Comparison of ENCODE assay signal across 13 cellular contexts in the genomic region with DNA sequence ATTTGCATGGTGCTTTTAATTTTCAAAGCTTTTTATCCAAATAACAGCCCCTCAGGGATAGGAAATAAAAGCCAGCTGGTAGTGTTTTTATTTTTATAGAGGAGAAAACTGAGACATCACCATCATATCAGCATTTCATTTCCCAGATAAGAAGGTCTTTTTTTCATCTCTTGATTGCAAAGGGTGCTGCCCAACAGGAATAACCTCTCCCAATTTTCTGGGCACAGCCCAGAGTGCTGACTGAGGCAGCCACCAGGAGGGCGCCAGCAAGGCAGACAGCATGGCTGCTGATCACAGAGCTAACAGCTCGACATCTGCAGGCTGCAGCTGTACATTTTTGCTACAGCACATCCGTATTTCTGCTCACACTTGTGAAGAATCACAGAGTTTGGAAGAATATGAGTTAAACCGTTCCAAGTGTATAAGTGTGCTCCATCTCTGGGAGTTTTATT.
A peak's percentile ranks its signal among the peaks of the same experiment; 100 is the strongest.
DNase-seq lines count a peak whose midpoint lies in the region; ATAC-seq, FAIRE-seq and TF ChIP-seq lines count a peak whose summit lies in the region.
"Had no signal": no experiment of that assay in that cellular context is flagged by ENCODE, and none has a peak within 500 bp of the region (broad histone marks: within the 10 kb centered on the region; RNA-seq: fewer than 3 reads in every experiment).

No MANE protein-coding gene starts in this region.

- no peak overlapping the region for H3K4ac ChIP-seq in trophoblast cell (ENCODE audit: low read depth, low read length)

- H3K9me3 ChIP-seq in K562 (replicated peaks; ENCODE audit: control insufficient read depth, insufficient read depth, low read depth, low read length), result no peaks in the 10 kb centered on the region
- H3K9me3 ChIP-seq in trophoblast cell (ENCODE audit: insufficient read depth, low read depth, low read length), result no peaks in the 10 kb centered on the region

- no peaks in the 10 kb centered on the region for H3K79me1 ChIP-seq in trophoblast cell (ENCODE audit: low read length)

- H3K9ac ChIP-seq in K562 (ENCODE audit: insufficient read depth in 1 of 2, low read depth in 2 of 2, low read length in 2 of 2) (0 out of 4 replicates have a peak overlapping the region, but pooled peaks of 1 of the 2 experiments have one; percentile 10), trophoblast cell (ENCODE audit: low read length) (no peak overlapping the region)

- TF ChIP-seq RAD21 in K562 (CRISPR knock-in tag; conservative IDR thresholded peaks at IDR 0.05 in 1 of 2, IDR thresholded peaks at IDR 0.05 in 1 of 2), result no peak; a peak in 1 of 4 replicates

- H3K4me2 ChIP-seq in K562 (ENCODE audit: insufficient read depth, low read length) (no peak overlapping the region), trophoblast cell (ENCODE audit: low read length) (no peak overlapping the region)

- no peak for TF ChIP-seq POLR2A in GM12891 (IDR thresholded peaks at IDR 0.05; ENCODE audit: low read depth, low read length)
- TF ChIP-seq POLR2A in K562 (conservative IDR thresholded peaks at IDR 0.05), result no peak

- H3K79me2 ChIP-seq in K562 (ENCODE audit: control insufficient read depth, insufficient read depth, low read length), result no peaks in the 10 kb centered on the region
- no peaks in the 10 kb centered on the region for H3K79me2 ChIP-seq in trophoblast cell (ENCODE audit: control insufficient read depth, insufficient read depth, low read length, poor library complexity)

- H3K27me3 ChIP-seq in K562 (ENCODE audit: control insufficient read depth in 2 of 2, insufficient read depth in 2 of 2, low read length in 2 of 2), result no peaks in the 10 kb centered on the region
- no peaks in the 10 kb centered on the region for H3K27me3 ChIP-seq in trophoblast cell (ENCODE audit: insufficient read depth, low read length)

- H3K23ac ChIP-seq in trophoblast cell (ENCODE audit: low read length), result no peak overlapping the region

- no peak overlapping the region for H3K27ac ChIP-seq in K562 (ENCODE audit: extremely low read depth, low read depth, low read length)
- no peak overlapping the region for H3K27ac ChIP-seq in trophoblast cell (ENCODE audit: low read depth, low read length)
- H3K27ac ChIP-seq: epithelial cell of prostate had no signal

- in situ Hi-C loops in K562 (cut with MboI), result no loop called here

- H3K4me3 ChIP-seq in K562 (no peak overlapping the region), trophoblast cell (ENCODE audit: low read depth, low read length) (no peak overlapping the region)

- H2BK120ac ChIP-seq in trophoblast cell (ENCODE audit: insufficient read depth, low read length, poor library complexity), result no peak overlapping the region

- FAIRE-seq in GM12891 (lab: Jason Lieb, UNC) (peak; percentile 9), K562 (lab: Jason Lieb, UNC) (no peak)
- FAIRE-seq: kidney had no signal

- H2BK12ac ChIP-seq in trophoblast cell (ENCODE audit: low read length), result no peak overlapping the region

- no peak overlapping the region for H2AK5ac ChIP-seq in trophoblast cell (ENCODE audit: low read length)

- no peaks in the 10 kb centered on the region; a peak in 1 of 5 replicates for H3K4me1 ChIP-seq in K562 (replicated peaks in 1 of 2; ENCODE audit: control insufficient read depth in 2 of 2, insufficient read depth in 2 of 2, low read length in 2 of 2)
- no peaks in the 10 kb centered on the region for H3K4me1 ChIP-seq in trophoblast cell (ENCODE audit: control insufficient read depth in 1 of 2, insufficient read depth in 2 of 2, low read length in 2 of 2)

- CTCF ChIA-PET in K562 (lab: Yijun Ruan, JAX; ENCODE audit: low intra/inter-chr PET ratio), result no interaction called here

- no peak for TF ChIP-seq EP300 in K562 (IDR thresholded peaks at IDR 0.05; ENCODE audit: low read length)

- H3K18ac ChIP-seq in trophoblast cell (ENCODE audit: low read length), result no peak overlapping the region

- no peak overlapping the region for H4K8ac ChIP-seq in trophoblast cell (ENCODE audit: low read depth, low read length)

- H2AFZ ChIP-seq in K562 (ENCODE audit: low read depth, low read length) (no peak overlapping the region), trophoblast cell (ENCODE audit: insufficient read depth, low read length, poor library complexity) (no peak overlapping the region)

- no peaks in the 10 kb centered on the region for H3K36me3 ChIP-seq in K562 (ENCODE audit: control insufficient read depth, insufficient read depth, low read length)
- peaks cover 0 to 1% of the 10 kb centered on the region in 2 experiments for H3K36me3 ChIP-seq in trophoblast cell (ENCODE audit: control insufficient read depth in 1 of 2, insufficient read depth in 2 of 2, low read length in 2 of 2)

- peak in 2 of 3 experiments; percentile 18 to 44; a peak in 2 of 6 replicates for TF ChIP-seq CTCF in K562 (IDR thresholded peaks at IDR 0.05 in 2 of 3, conservative IDR thresholded peaks at IDR 0.05 in 1 of 3; ENCODE audit: insufficient read depth in 2 of 3, low read depth in 1 of 3, low read length in 3 of 3)

- POLR2A ChIA-PET in K562 (lab: Yijun Ruan, JAX), result interaction anchor here (0.6 to 2.0 kb wide), 5 partner anchors 9 to 16 kb away, joined by 3 to 7 read pairs (median 4); no protein-coding TSS in a partner anchor

- ATAC-seq in K562 (peak; percentile 69; the same call in 2 of the 3 replicates), GM19467 (IDR thresholded peaks at IDR 0.05; ENCODE audit: unreplicated experiment) (no peak), HG02870 (IDR thresholded peaks at IDR 0.05; ENCODE audit: unreplicated experiment) (no peak)
- ATAC-seq: activated naive CD8-positive, alpha-beta T cell treated with anti-CD3 and anti-CD28 coated beads, Interleukin-2, amount 50 U/mL, for 24 hours had no signal

- WGBS in K562 (ENCODE audit: insufficient coverage, low coverage, missing lambda C conversion rate), result 9% methylated on average over 4 of the region's 4 CpGs
- no CpG with 5 or more reads among the region's 4 CpGs for WGBS in trophoblast cell (ENCODE audit: extremely low coverage, insufficient coverage, insufficient read length)

- H2BK5ac ChIP-seq in trophoblast cell (ENCODE audit: low read depth, low read length, poor library complexity), result no peak overlapping the region

- no TSS peak for BruUV-seq in K562 (replicated peaks; lab: Mats Ljungman, UMichigan)

- no peak overlapping the region for H4K91ac ChIP-seq in trophoblast cell (ENCODE audit: low read depth, low read length)

- H4K12ac ChIP-seq in trophoblast cell (ENCODE audit: low read depth, low read length), result no peak overlapping the region

- H4K20me1 ChIP-seq in K562 (replicated peaks; ENCODE audit: control insufficient read depth, insufficient read depth, low read length), result no peaks in the 10 kb centered on the region

- intact Hi-C loops in K562 (cut with micrococcal nuclease), result no loop called here

- H3K9me1 ChIP-seq in K562 (ENCODE audit: control insufficient read depth, insufficient read depth, low read length), result no peaks in the 10 kb centered on the region

- no peak overlapping the region for H3K14ac ChIP-seq in trophoblast cell (ENCODE audit: low read length)

- DNase-seq in GM12891 (ENCODE audit: insufficient read length, low spot score) (no peak), NCI-H2171 treated with DMSO at 0.1 percent for 48 hours (lab: John Stamatoyannopoulos, UW) (peak; percentile 89), K562 (ENCODE audit: extremely low read depth in 1 of 4, low spot score in 3 of 4) (peak in 1 of 4 experiments; percentile 14), middle frontal gyrus (ENCODE audit: extremely low spot score, low spot score) (peak; percentile 48), trophoblast cell (no peak)
- no peak for DNase-seq in activated CD4-positive, CD25-positive, alpha-beta regulatory T cell (lab: John Stamatoyannopoulos, UW)
- DNase-seq: activated CD4-positive, alpha-beta T cell treated with anti-CD3 and anti-CD28 coated beads for 48 hours; activated naive CD8-positive, alpha-beta T cell treated with anti-CD3 and anti-CD28 coated beads, Interleukin-2, amount 50 U/mL, for 24 hours; GDM1; kidney had no signal

TF ChIP-seq in GM12891, 5 proteins besides CTCF, POLR2A, EP300 and RAD21:
- TF ChIP-seq SPI1 (IDR thresholded peaks at IDR 0.05; ENCODE audit: low read depth, low read length) (no peak), PAX5 (IDR thresholded peaks at IDR 0.05; ENCODE audit: insufficient read depth, low read length, severe bottlenecking) (no peak), POLR2AphosphoS5 (IDR thresholded peaks at IDR 0.05; ENCODE audit: low read depth, low read length) (no peak), POU2F2 (IDR thresholded peaks at IDR 0.05; ENCODE audit: low read depth, low read length) (no peak), TAF1 (IDR thresholded peaks at IDR 0.05; ENCODE audit: low read depth, low read length) (no peak)
TF ChIP-seq in GM12891: peak in this region for 0.

TF ChIP-seq in K562, 482 proteins besides CTCF, POLR2A, EP300 and RAD21:
- TF ChIP-seq YY1 (IDR thresholded peaks at IDR 0.05; ENCODE audit: borderline replicate concordance in 1 of 3, control insufficient read depth in 1 of 3, extremely low read depth in 1 of 3, insufficient read depth in 3 of 3, insufficient read length in 1 of 3, insufficient replicate concordance in 2 of 3, low read depth in 1 of 3, low read length in 2 of 3) (peak in 1 of 3 experiments; percentile 17), TEAD1 (CRISPR knock-in tag; IDR thresholded peaks at IDR 0.05) (no peak)

Comparison
In these comparisons a context has a peak if more than half of its experiments do, and no peak if none do; other contexts are left out.
1. DNase-seq: peak in NCI-H2171 treated with DMSO at 0.1 percent for 48 hours (single experiment) and middle frontal gyrus (single experiment); none in GM12891 (single experiment), trophoblast cell (0 of 2) and activated CD4-positive, CD25-positive, alpha-beta regulatory T cell (0 of 4).